In the genomic region with DNA sequence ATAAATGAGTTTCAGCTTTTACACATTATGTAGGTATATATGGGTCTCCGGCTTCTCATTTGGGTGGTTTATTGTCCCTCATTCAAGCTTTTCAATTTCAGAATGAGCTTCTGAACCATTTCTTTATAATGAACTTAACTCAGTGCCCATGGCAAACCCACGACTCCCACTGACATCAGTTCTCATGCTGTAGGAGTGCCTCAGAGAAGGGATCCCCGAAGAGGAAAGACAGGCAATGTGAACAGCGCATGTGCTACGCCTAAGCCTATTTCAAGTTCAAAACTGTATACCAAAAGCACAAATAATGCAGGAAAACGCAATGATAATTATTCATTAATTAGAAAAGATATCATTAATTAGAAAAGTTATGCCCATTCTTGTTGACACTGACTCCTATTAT, we compare ENCODE assay signal across 33 cellular contexts.
DNase-seq lines count a peak whose midpoint lies in the region; ATAC-seq, FAIRE-seq and TF ChIP-seq lines count a peak whose summit lies in the region.
"Had no signal": no experiment of that assay in that cellular context is flagged by ENCODE, and none has a peak within 500 bp of the region (broad histone marks: within the 10 kb centered on the region; RNA-seq: fewer than 3 reads in every experiment).

No MANE protein-coding gene starts in this region.

- H3K27ac ChIP-seq in BLaER1 (no peak overlapping the region), neural progenitor cell (no peak overlapping the region), small intestine (ENCODE audit: low read depth in 1 of 2, low read length in 1 of 2) (no peak overlapping the region), heart left ventricle (no peak overlapping the region)
- no peak overlapping the region for H3K27ac ChIP-seq in BLaER1 treated with 17β-estradiol and CSF1 and Interleukin-3, amounts not matched to agents 10 nM and 100 nM
- H3K27ac ChIP-seq: 22Rv1, A549, C4-2B had no signal

- DNase-seq in neural progenitor cell (ENCODE audit: low spot score), result no peak
- DNase-seq in small intestine, result no peak
- DNase-seq in heart left ventricle, result no peak
- no peak for DNase-seq in stimulated activated CD4-positive, alpha-beta T cell treated with anti-CD3 and anti-CD28 coated beads, Interleukin-2, amount 100 ng/mL, for 48 hours
- DNase-seq: 8988T; ACHN; AML-193; BE2C; C1 segment of cervical spinal cord; Caco-2; Calu3; CD4-positive, alpha-beta memory T cell; CD4-positive, alpha-beta T cell; CD4-positive, CD25-positive, alpha-beta regulatory T cell; CD8-positive, alpha-beta memory T cell; CD8-positive, alpha-beta T cell; COR-L47; DMS 273 treated with DMSO at 0.1 percent for 48 hours; DMS153; DMS53; DMS79; DMS79 treated with DMSO at 0.1 percent for 48 hours; DND-41; EL had no signal

- H3K27me3 Mint-ChIP-seq in neural progenitor cell (ENCODE audit: insufficient read depth, low read depth), result peaks cover 10% of the 10 kb centered on the region
- H3K27me3 Mint-ChIP-seq: B cell; CD4-positive, CD25-positive, alpha-beta regulatory T cell had no signal

- H3K4me3 Mint-ChIP-seq in neural progenitor cell, result no peak overlapping the region
- H3K4me3 Mint-ChIP-seq: B cell; CD14-positive monocyte; CD4-positive, alpha-beta memory T cell; CD4-positive, alpha-beta T cell; CD4-positive, CD25-positive, alpha-beta regulatory T cell; CD8-positive, alpha-beta memory T cell; CD8-positive, alpha-beta T cell had no signal

- H3K79me2 ChIP-seq in neural progenitor cell (ENCODE audit: low read depth), result no peaks in the 10 kb centered on the region

- peaks cover 28% of the 10 kb centered on the region for H3K4me1 Mint-ChIP-seq in neural progenitor cell
- H3K4me1 Mint-ChIP-seq: B cell; CD14-positive monocyte; CD4-positive, alpha-beta memory T cell; CD4-positive, CD25-positive, alpha-beta regulatory T cell; CD8-positive, alpha-beta memory T cell had no signal

- H3F3A ChIP-seq in neural progenitor cell (ENCODE audit: low read depth), result peaks cover 16% of the 10 kb centered on the region

- H3K27ac Mint-ChIP-seq in neural progenitor cell, result peak overlapping the region; percentile 25
- H3K27ac Mint-ChIP-seq: B cell; CD14-positive monocyte; CD4-positive, alpha-beta memory T cell; CD4-positive, alpha-beta T cell; CD4-positive, CD25-positive, alpha-beta regulatory T cell; CD8-positive, alpha-beta memory T cell; CD8-positive, alpha-beta T cell had no signal

- 86 to 93% (median 88%) methylated on average over 6 of the region's 6 CpGs for WGBS in small intestine, 3 donors
- 87 to 93% (median 89%) methylated on average over 6 of the region's 6 CpGs for WGBS in heart left ventricle, 4 donors

- H3K4me2 ChIP-seq in BLaER1, result peak overlapping the region; percentile 58
- peak overlapping the region in 8 of 11 experiments; percentile 10 to 68 (median 50); a peak in 14 of 22 replicates for H3K4me2 ChIP-seq in BLaER1 treated with 17β-estradiol and CSF1 and Interleukin-3, amounts not matched to agents 10 nM and 100 nM
- H3K4me2 ChIP-seq in neural progenitor cell, result no peak overlapping the region
- H3K4me2 ChIP-seq: A549 had no signal

- intact Hi-C loops in heart left ventricle (cut with DNase I), result no loop called here

- TF ChIP-seq CTCF in neural progenitor cell (IDR thresholded peaks at IDR 0.05) (no peak), heart left ventricle (IDR thresholded peaks at IDR 0.05) (no peak)

- H3K4me1 ChIP-seq in BLaER1 (peaks cover 39% of the 10 kb centered on the region), neural progenitor cell (peaks cover 12% of the 10 kb centered on the region), small intestine (ENCODE audit: control insufficient read depth in 2 of 2, insufficient read depth in 1 of 2, low read depth in 1 of 2, low read length in 1 of 2) (no peaks in the 10 kb centered on the region), heart left ventricle (no peaks in the 10 kb centered on the region)
- H3K4me1 ChIP-seq in BLaER1 treated with 17β-estradiol and CSF1 and Interleukin-3, amounts not matched to agents 10 nM and 100 nM, result peaks cover 0 to 46% (median 22%) of the 10 kb centered on the region in 10 experiments; a peak in 13 of 20 replicates
- H3K4me1 ChIP-seq: A549, BE2C had no signal

- TF ChIP-seq POLR2A in heart left ventricle (IDR thresholded peaks at IDR 0.05), result no peak

- H3K9me3 Mint-ChIP-seq in neural progenitor cell, result peaks cover 13% of the 10 kb centered on the region
- H3K9me3 Mint-ChIP-seq: CD4-positive, alpha-beta T cell; CD8-positive, alpha-beta memory T cell had no signal

- no peak overlapping the region for H3K9ac ChIP-seq in BLaER1
- H3K9ac ChIP-seq in BLaER1 treated with 17β-estradiol and CSF1 and Interleukin-3, amounts not matched to agents 10 nM and 100 nM, result no peak overlapping the region
- H3K9ac ChIP-seq in neural progenitor cell, result no peak overlapping the region

- H3K4me3 ChIP-seq in BLaER1, result no peak overlapping the region
- no peak overlapping the region for H3K4me3 ChIP-seq in BLaER1 treated with 17β-estradiol and CSF1 and Interleukin-3, amounts not matched to agents 10 nM and 100 nM
- H3K4me3 ChIP-seq in neural progenitor cell, result no peak overlapping the region
- H3K4me3 ChIP-seq in small intestine (ENCODE audit: low read depth in 1 of 2, low read length in 2 of 2), result no peak overlapping the region
- no peak overlapping the region for H3K4me3 ChIP-seq in heart left ventricle
- H3K4me3 ChIP-seq: A549 had no signal

- no peak overlapping the region for H2AFZ ChIP-seq in neural progenitor cell (replicated peaks)

- no peaks in the 10 kb centered on the region for H4K20me1 ChIP-seq in BLaER1
- H4K20me1 ChIP-seq in BLaER1 treated with 17β-estradiol and CSF1 and Interleukin-3, amounts not matched to agents 10 nM and 100 nM, result no peaks in the 10 kb centered on the region
- H4K20me1 ChIP-seq in neural progenitor cell (ENCODE audit: low read depth), result peaks cover 74% of the 10 kb centered on the region

- no peak for FAIRE-seq in small intestine (lab: Jason Lieb, UNC)
- FAIRE-seq: A204.1, A549, D721Med had no signal

- H3K9me3 ChIP-seq in BLaER1 (peaks cover 5% of the 10 kb centered on the region), neural progenitor cell (ENCODE audit: low read depth) (no peaks in the 10 kb centered on the region), small intestine (ENCODE audit: control insufficient read depth, low read depth) (no peaks in the 10 kb centered on the region), heart left ventricle (peaks cover 0 to 9% (median 0%) of the 10 kb centered on the region in 12 donors)
- peaks cover 0 to 26% (median 12%) of the 10 kb centered on the region in 11 experiments; a peak in 12 of 22 replicates for H3K9me3 ChIP-seq in BLaER1 treated with 17β-estradiol and CSF1 and Interleukin-3, amounts not matched to agents 10 nM and 100 nM (replicated peaks in 1 of 11)
- H3K9me3 ChIP-seq: A549, BE2C, Caco-2 had no signal

- ATAC-seq in heart left ventricle, result no peak
- ATAC-seq: A549; CD8-positive, alpha-beta T cell had no signal

- H3K36me3 Mint-ChIP-seq in neural progenitor cell, result peaks cover 45% of the 10 kb centered on the region
- H3K36me3 Mint-ChIP-seq: CD14-positive monocyte; CD4-positive, alpha-beta memory T cell; CD4-positive, CD25-positive, alpha-beta regulatory T cell; CD8-positive, alpha-beta memory T cell; CD8-positive, alpha-beta T cell had no signal

- no peaks in the 10 kb centered on the region for H3K27me3 ChIP-seq in BLaER1
- H3K27me3 ChIP-seq in BLaER1 treated with 17β-estradiol and CSF1 and Interleukin-3, amounts not matched to agents 10 nM and 100 nM, result no peaks in the 10 kb centered on the region
- peaks cover 15% of the 10 kb centered on the region for H3K27me3 ChIP-seq in neural progenitor cell
- H3K27me3 ChIP-seq in small intestine (ENCODE audit: control insufficient read depth in 2 of 2, insufficient read depth in 2 of 2, low read length in 2 of 2), result no peaks in the 10 kb centered on the region
- no peaks in the 10 kb centered on the region for H3K27me3 ChIP-seq in heart left ventricle
- H3K27me3 ChIP-seq: BE2C had no signal

- no peaks in the 10 kb centered on the region for H3K36me3 ChIP-seq in BLaER1
- H3K36me3 ChIP-seq in BLaER1 treated with 17β-estradiol and CSF1 and Interleukin-3, amounts not matched to agents 10 nM and 100 nM, result peaks cover 0 to 12% (median 2%) of the 10 kb centered on the region in 11 experiments; a peak in 9 of 22 replicates
- H3K36me3 ChIP-seq in neural progenitor cell, result no peaks in the 10 kb centered on the region
- H3K36me3 ChIP-seq in small intestine (ENCODE audit: control insufficient read depth in 2 of 2, insufficient read depth in 2 of 2, low read length in 2 of 2), result no peaks in the 10 kb centered on the region
- no peaks in the 10 kb centered on the region for H3K36me3 ChIP-seq in heart left ventricle
- H3K36me3 ChIP-seq: BE2C had no signal
